ENCODE assay signal across 1 cellular context in genomic region chr16:47141773-47142468, GRCh38.
TF ChIP-seq lines count a peak whose summit lies in the region.

No MANE protein-coding gene starts in this region.

TF ChIP-seq in HepG2, 621 proteins besides CTCF, POLR2A, EP300 and RAD21 (continued from another document and continues in another):
- TF ChIP-seq, protein P1, sequence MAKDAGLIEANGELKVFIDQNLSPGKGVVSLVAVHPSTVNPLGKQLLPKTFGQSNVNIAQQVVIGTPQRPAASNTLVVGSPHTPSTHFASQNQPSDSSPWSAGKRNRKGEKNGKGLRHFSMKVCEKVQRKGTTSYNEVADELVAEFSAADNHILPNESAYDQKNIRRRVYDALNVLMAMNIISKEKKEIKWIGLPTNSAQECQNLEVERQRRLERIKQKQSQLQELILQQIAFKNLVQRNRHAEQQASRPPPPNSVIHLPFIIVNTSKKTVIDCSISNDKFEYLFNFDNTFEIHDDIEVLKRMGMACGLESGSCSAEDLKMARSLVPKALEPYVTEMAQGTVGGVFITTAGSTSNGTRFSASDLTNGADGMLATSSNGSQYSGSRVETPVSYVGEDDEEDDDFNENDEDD (CRISPR knock-in tag; IDR thresholded peaks at IDR 0.05; ENCODE audit: borderline replicate concordance), result peak; percentile 42; the same call in 1 of the 2 replicates
- no peak for TF ChIP-seq ZNF329 (CRISPR knock-in tag; IDR thresholded peaks at IDR 0.05; ENCODE audit: low read depth)
- TF ChIP-seq GATAD1 (CRISPR knock-in tag; IDR thresholded peaks at IDR 0.05), result peak; percentile 57
- TF ChIP-seq GATA4 (IDR thresholded peaks at IDR 0.05; ENCODE audit: borderline replicate concordance, low read depth), result no peak
- TF ChIP-seq, protein P2, sequence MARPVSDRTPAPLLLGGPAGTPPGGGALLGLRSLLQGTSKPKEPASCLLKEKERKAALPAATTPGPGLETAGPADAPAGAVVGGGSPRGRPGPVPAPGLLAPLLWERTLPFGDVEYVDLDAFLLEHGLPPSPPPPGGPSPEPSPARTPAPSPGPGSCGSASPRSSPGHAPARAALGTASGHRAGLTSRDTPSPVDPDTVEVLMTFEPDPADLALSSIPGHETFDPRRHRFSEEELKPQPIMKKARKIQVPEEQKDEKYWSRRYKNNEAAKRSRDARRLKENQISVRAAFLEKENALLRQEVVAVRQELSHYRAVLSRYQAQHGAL (CRISPR knock-in tag; IDR thresholded peaks at IDR 0.05; ENCODE audit: not compliant biosample characterization), result no peak
- TF ChIP-seq, protein P3, sequence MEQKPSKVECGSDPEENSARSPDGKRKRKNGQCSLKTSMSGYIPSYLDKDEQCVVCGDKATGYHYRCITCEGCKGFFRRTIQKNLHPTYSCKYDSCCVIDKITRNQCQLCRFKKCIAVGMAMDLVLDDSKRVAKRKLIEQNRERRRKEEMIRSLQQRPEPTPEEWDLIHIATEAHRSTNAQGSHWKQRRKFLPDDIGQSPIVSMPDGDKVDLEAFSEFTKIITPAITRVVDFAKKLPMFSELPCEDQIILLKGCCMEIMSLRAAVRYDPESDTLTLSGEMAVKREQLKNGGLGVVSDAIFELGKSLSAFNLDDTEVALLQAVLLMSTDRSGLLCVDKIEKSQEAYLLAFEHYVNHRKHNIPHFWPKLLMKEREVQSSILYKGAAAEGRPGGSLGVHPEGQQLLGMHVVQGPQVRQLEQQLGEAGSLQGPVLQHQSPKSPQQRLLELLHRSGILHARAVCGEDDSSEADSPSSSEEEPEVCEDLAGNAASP (CRISPR knock-in tag; IDR thresholded peaks at IDR 0.05; ENCODE audit: borderline replicate concordance), result peak; percentile 27; the same call in 1 of the 2 replicates
- no peak for TF ChIP-seq ZNF343 (CRISPR knock-in tag; IDR thresholded peaks at IDR 0.05)
- no peak for TF ChIP-seq ZNF207 (IDR thresholded peaks at IDR 0.05; ENCODE audit: borderline replicate concordance)
- TF ChIP-seq MED13 (CRISPR knock-in tag; IDR thresholded peaks at IDR 0.05), result no peak
- no peak for TF ChIP-seq ATF7 (IDR thresholded peaks at IDR 0.05)
- no peak for TF ChIP-seq ATF7 (CRISPR knock-in tag; IDR thresholded peaks at IDR 0.05)
- TF ChIP-seq REXO4 (CRISPR knock-in tag; IDR thresholded peaks at IDR 0.05; ENCODE audit: borderline replicate concordance), result no peak
- TF ChIP-seq ZNF619 (CRISPR knock-in tag; IDR thresholded peaks at IDR 0.05), result 0 out of 2 replicates have a peak, but pooled peaks have one; percentile 46
- TF ChIP-seq ZBTB7B (CRISPR knock-in tag; IDR thresholded peaks at IDR 0.05), result 0 out of 2 replicates have a peak, but pooled peaks have one; percentile 31
- TF ChIP-seq IKZF4 (CRISPR knock-in tag; IDR thresholded peaks at IDR 0.05; ENCODE audit: borderline replicate concordance, low read depth, not compliant biosample characterization), result no peak
- no peak for TF ChIP-seq SIX4 (CRISPR knock-in tag; IDR thresholded peaks at IDR 0.05)
- no peak for TF ChIP-seq ARID2 (CRISPR knock-in tag; IDR thresholded peaks at IDR 0.05; ENCODE audit: borderline replicate concordance)
- TF ChIP-seq MIER3 (CRISPR knock-in tag; IDR thresholded peaks at IDR 0.05; ENCODE audit: borderline replicate concordance), result peak; percentile 75; the same call in 1 of the 2 replicates
- no peak for TF ChIP-seq ZNF180 (CRISPR knock-in tag; IDR thresholded peaks at IDR 0.05; ENCODE audit: borderline replicate concordance, low read depth)
- TF ChIP-seq NFYC (CRISPR knock-in tag; IDR thresholded peaks at IDR 0.05), result peak; percentile 52; the same call in 1 of the 2 replicates
- no peak for TF ChIP-seq ZNF264 (CRISPR knock-in tag; IDR thresholded peaks at IDR 0.05)
- TF ChIP-seq ZFP1 (CRISPR knock-in tag; IDR thresholded peaks at IDR 0.05), result no peak
- peak; percentile 92 for TF ChIP-seq CBX2 (IDR thresholded peaks at IDR 0.05; ENCODE audit: low read depth, low read length)
- TF ChIP-seq CBX2 (CRISPR knock-in tag; IDR thresholded peaks at IDR 0.05; ENCODE audit: low read depth), result no peak; the same call in 1 of the 2 replicates
- no peak for TF ChIP-seq KDM3A (CRISPR knock-in tag; IDR thresholded peaks at IDR 0.05; ENCODE audit: low read depth)
- no peak for TF ChIP-seq TOE1 (CRISPR knock-in tag; IDR thresholded peaks at IDR 0.05)
- no peak for TF ChIP-seq NCOA5 (CRISPR knock-in tag; IDR thresholded peaks at IDR 0.05)
- no peak for TF ChIP-seq ZNF558 (CRISPR knock-in tag; IDR thresholded peaks at IDR 0.05; ENCODE audit: borderline replicate concordance)
- TF ChIP-seq MYNN (CRISPR knock-in tag; IDR thresholded peaks at IDR 0.05; ENCODE audit: low read depth), result no peak
- TF ChIP-seq ZNF17 (CRISPR knock-in tag; IDR thresholded peaks at IDR 0.05), result no peak
- TF ChIP-seq ZBTB20 (CRISPR knock-in tag; IDR thresholded peaks at IDR 0.05; ENCODE audit: borderline replicate concordance, low read depth), result peak; percentile 81; the same call in 1 of the 2 replicates
- no peak for TF ChIP-seq RBAK (CRISPR knock-in tag; IDR thresholded peaks at IDR 0.05)
- no peak for TF ChIP-seq PTBP1 (IDR thresholded peaks at IDR 0.05; ENCODE audit: low read depth, low read length, poor library complexity, severe bottlenecking)
- TF ChIP-seq BRCA1 (CRISPR knock-in tag; IDR thresholded peaks at IDR 0.05), result peak; percentile 63; the same call in 1 of the 2 replicates
- no peak for TF ChIP-seq TBL1XR1 (IDR thresholded peaks at IDR 0.05; ENCODE audit: borderline replicate concordance, low read length, partially characterized antibody)
- no peak for TF ChIP-seq TBP (CRISPR knock-in tag; IDR thresholded peaks at IDR 0.05)
- TF ChIP-seq ZBTB1 (CRISPR knock-in tag; IDR thresholded peaks at IDR 0.05; ENCODE audit: borderline replicate concordance), result no peak
- TF ChIP-seq CENPX (CRISPR knock-in tag; IDR thresholded peaks at IDR 0.05), result no peak
- peak; percentile 50; the same call in 1 of the 2 replicates for TF ChIP-seq ZNF788 (CRISPR knock-in tag; IDR thresholded peaks at IDR 0.05; ENCODE audit: borderline replicate concordance)
- TF ChIP-seq ZFAT (CRISPR knock-in tag; conservative IDR thresholded peaks at IDR 0.05), result no peak
- no peak for TF ChIP-seq RAD51 (IDR thresholded peaks at IDR 0.05; ENCODE audit: borderline replicate concordance)
- 0 out of 2 replicates have a peak, but pooled peaks have one; percentile 50 for TF ChIP-seq KDM4B (CRISPR knock-in tag; IDR thresholded peaks at IDR 0.05)
- no peak for TF ChIP-seq ZNF569 (CRISPR knock-in tag; IDR thresholded peaks at IDR 0.05; ENCODE audit: borderline replicate concordance)
- no peak for TF ChIP-seq GRHL1 (CRISPR knock-in tag; conservative IDR thresholded peaks at IDR 0.05)
- TF ChIP-seq MZF1 (CRISPR knock-in tag; IDR thresholded peaks at IDR 0.05; ENCODE audit: borderline replicate concordance), result no peak
- peak; percentile 72; the same call in 1 of the 2 replicates for TF ChIP-seq MEIS2 (CRISPR knock-in tag; IDR thresholded peaks at IDR 0.05)
- peak; percentile 34; the same call in 1 of the 2 replicates for TF ChIP-seq NFYB (CRISPR knock-in tag; IDR thresholded peaks at IDR 0.05)
- peak; percentile 81; the same call in 1 of the 2 replicates for TF ChIP-seq RNF2 (conservative IDR thresholded peaks at IDR 0.05; ENCODE audit: low read depth)
- 0 out of 2 replicates have a peak, but pooled peaks have one; percentile 47 for TF ChIP-seq ISL2 (CRISPR knock-in tag; IDR thresholded peaks at IDR 0.05)
- no peak for TF ChIP-seq CEBPB (IDR thresholded peaks at IDR 0.05; ENCODE audit: borderline replicate concordance, low read depth, low read length)
- TF ChIP-seq, protein P4, sequence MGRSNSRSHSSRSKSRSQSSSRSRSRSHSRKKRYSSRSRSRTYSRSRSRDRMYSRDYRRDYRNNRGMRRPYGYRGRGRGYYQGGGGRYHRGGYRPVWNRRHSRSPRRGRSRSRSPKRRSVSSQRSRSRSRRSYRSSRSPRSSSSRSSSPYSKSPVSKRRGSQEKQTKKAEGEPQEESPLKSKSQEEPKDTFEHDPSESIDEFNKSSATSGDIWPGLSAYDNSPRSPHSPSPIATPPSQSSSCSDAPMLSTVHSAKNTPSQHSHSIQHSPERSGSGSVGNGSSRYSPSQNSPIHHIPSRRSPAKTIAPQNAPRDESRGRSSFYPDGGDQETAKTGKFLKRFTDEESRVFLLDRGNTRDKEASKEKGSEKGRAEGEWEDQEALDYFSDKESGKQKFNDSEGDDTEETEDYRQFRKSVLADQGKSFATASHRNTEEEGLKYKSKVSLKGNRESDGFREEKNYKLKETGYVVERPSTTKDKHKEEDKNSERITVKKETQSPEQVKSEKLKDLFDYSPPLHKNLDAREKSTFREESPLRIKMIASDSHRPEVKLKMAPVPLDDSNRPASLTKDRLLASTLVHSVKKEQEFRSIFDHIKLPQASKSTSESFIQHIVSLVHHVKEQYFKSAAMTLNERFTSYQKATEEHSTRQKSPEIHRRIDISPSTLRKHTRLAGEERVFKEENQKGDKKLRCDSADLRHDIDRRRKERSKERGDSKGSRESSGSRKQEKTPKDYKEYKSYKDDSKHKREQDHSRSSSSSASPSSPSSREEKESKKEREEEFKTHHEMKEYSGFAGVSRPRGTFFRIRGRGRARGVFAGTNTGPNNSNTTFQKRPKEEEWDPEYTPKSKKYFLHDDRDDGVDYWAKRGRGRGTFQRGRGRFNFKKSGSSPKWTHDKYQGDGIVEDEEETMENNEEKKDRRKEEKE (IDR thresholded peaks at IDR 0.05), result no peak
- no peak for TF ChIP-seq SIN3B (IDR thresholded peaks at IDR 0.05; ENCODE audit: low read length)
- no peak for TF ChIP-seq GPBP1L1 (CRISPR knock-in tag; IDR thresholded peaks at IDR 0.05)
- TF ChIP-seq ZNF7 (CRISPR knock-in tag; IDR thresholded peaks at IDR 0.05), result no peak
- no peak for TF ChIP-seq SP1 (IDR thresholded peaks at IDR 0.05)
- TF ChIP-seq SP1 (CRISPR knock-in tag; IDR thresholded peaks at IDR 0.05), result peak; percentile 30; the same call in 1 of the 2 replicates
- TF ChIP-seq RFX5 (IDR thresholded peaks at IDR 0.05; ENCODE audit: low read depth, low read length), result no peak
- TF ChIP-seq ZBTB49 (CRISPR knock-in tag; IDR thresholded peaks at IDR 0.05; ENCODE audit: borderline replicate concordance), result no peak
- no peak for TF ChIP-seq KDM6A (CRISPR knock-in tag; IDR thresholded peaks at IDR 0.05; ENCODE audit: low read depth)
- TF ChIP-seq, protein P5, sequence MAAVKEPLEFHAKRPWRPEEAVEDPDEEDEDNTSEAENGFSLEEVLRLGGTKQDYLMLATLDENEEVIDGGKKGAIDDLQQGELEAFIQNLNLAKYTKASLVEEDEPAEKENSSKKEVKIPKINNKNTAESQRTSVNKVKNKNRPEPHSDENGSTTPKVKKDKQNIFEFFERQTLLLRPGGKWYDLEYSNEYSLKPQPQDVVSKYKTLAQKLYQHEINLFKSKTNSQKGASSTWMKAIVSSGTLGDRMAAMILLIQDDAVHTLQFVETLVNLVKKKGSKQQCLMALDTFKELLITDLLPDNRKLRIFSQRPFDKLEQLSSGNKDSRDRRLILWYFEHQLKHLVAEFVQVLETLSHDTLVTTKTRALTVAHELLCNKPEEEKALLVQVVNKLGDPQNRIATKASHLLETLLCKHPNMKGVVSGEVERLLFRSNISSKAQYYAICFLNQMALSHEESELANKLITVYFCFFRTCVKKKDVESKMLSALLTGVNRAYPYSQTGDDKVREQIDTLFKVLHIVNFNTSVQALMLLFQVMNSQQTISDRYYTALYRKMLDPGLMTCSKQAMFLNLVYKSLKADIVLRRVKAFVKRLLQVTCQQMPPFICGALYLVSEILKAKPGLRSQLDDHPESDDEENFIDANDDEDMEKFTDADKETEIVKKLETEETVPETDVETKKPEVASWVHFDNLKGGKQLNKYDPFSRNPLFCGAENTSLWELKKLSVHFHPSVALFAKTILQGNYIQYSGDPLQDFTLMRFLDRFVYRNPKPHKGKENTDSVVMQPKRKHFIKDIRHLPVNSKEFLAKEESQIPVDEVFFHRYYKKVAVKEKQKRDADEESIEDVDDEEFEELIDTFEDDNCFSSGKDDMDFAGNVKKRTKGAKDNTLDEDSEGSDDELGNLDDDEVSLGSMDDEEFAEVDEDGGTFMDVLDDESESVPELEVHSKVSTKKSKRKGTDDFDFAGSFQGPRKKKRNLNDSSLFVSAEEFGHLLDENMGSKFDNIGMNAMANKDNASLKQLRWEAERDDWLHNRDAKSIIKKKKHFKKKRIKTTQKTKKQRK (IDR thresholded peaks at IDR 0.05; ENCODE audit: low read length), result no peak
- TF ChIP-seq AKAP8 (CRISPR knock-in tag; IDR thresholded peaks at IDR 0.05), result no peak
